Comparison of ENCODE assay signal across 1 cellular context in the genomic region with DNA sequence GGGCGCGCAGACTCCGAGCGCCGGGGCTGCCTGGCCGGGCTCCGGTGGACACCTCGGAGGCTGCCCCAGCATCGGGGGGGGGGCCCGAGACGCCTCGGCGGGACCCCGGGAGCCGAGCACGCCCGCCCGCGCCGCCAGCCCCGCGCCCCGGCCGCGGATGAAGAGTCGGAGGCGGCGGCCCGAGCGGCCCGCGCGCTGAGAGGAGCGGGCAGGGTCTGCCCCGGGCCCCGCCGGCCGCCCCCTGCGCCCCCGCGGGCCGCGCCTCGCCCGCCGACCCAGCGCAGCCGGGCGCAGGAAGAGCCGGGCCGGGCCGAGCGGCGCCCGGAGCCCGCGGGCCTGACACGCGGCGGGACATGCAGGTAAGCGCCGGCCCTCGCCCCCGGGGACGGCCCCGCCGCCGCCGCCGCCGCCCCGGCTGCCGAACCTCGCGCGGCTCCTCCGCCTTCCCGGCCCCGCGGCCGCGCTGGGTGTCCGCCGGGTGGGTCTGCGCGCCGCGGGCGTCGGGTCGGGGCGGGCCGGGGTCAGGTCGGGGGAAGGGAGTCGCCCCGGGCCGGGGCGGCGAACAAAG.
TF ChIP-seq lines count a peak whose summit lies in the region.

No MANE protein-coding gene starts in this region.

TF ChIP-seq in K562, 482 proteins besides CTCF, POLR2A, EP300 and RAD21 (continued from another document):
- TF ChIP-seq, protein P1, sequence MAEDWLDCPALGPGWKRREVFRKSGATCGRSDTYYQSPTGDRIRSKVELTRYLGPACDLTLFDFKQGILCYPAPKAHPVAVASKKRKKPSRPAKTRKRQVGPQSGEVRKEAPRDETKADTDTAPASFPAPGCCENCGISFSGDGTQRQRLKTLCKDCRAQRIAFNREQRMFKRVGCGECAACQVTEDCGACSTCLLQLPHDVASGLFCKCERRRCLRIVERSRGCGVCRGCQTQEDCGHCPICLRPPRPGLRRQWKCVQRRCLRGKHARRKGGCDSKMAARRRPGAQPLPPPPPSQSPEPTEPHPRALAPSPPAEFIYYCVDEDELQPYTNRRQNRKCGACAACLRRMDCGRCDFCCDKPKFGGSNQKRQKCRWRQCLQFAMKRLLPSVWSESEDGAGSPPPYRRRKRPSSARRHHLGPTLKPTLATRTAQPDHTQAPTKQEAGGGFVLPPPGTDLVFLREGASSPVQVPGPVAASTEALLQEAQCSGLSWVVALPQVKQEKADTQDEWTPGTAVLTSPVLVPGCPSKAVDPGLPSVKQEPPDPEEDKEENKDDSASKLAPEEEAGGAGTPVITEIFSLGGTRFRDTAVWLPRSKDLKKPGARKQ (CRISPR knock-in tag; IDR thresholded peaks at IDR 0.05): no peak
